ENCODE assay signal across 8 cellular contexts in the genomic region with DNA sequence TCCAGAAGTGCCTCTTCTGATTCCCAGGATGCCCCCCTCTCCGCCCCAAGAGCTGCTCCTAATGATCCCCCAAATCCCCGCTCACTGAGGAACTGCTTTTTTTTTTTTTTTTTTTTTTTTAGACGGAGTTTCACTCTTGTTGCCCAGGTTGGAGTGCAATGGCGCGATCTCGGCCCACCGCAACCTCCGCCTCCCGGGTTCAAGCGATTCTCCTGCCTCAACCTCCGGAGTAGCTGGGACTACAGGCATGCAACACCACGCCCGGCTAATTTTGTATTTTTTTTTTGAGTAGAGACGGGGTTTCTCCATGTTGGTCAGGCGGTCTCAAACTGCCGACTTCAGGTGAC. TPM values are rescaled to one million over a fixed set of nuclear protein-coding genes. Genes with fewer than 3 reads are reported as not detected.
DNase-seq lines count a peak whose midpoint lies in the region; ATAC-seq and TF ChIP-seq lines count a peak whose summit lies in the region.
"Not testable (repeated sequence)": the region's sequence is repeated elsewhere in the genome, so short reads cannot be mapped to it uniquely, and the experiment has no call there.

No MANE protein-coding gene starts in this region.

- H3K27me3 ChIP-seq in AG04450 (ENCODE audit: control insufficient read depth, insufficient read depth, low read length); SU-DHL-6 (ENCODE audit: low read length); adipocyte (replicated peaks; ENCODE audit: control insufficient read depth, insufficient read depth, low read length): not testable (repeated sequence)
- peaks cover 12% of the 10 kb centered on the region for H3K27me3 ChIP-seq in endodermal cell (ENCODE audit: control insufficient read depth, insufficient read depth, low read length, poor library complexity, severe bottlenecking)

- not testable (repeated sequence) for H3K9me3 ChIP-seq in AG04450 (ENCODE audit: control insufficient read depth, insufficient read depth, low read length); SU-DHL-6 (ENCODE audit: insufficient read depth, low read length); adipocyte (ENCODE audit: control insufficient read depth, low read length); endodermal cell (ENCODE audit: control insufficient read depth, low read length); iPS-18c (ENCODE audit: control insufficient read depth, insufficient read depth, low read length)

- not testable (repeated sequence) for H3F3A ChIP-seq in SU-DHL-6 (ENCODE audit: insufficient read depth)

- TF ChIP-seq CTCF in AG04450 (IDR thresholded peaks at IDR 0.05; ENCODE audit: low read depth, low read length); HFF-Myc (IDR thresholded peaks at IDR 0.05; ENCODE audit: low read depth, low read length, missing control alignments); SU-DHL-6 (IDR thresholded peaks at IDR 0.05; ENCODE audit: insufficient read depth, low read length, poor library complexity, severe bottlenecking); endodermal cell (conservative IDR thresholded peaks at IDR 0.05); nephron (IDR thresholded peaks at IDR 0.05; ENCODE audit: unreplicated experiment in 3 of 3): not testable (repeated sequence)

- H3K4me3 Mint-ChIP-seq in endodermal cell (peak overlapping the region; percentile 95), nephron (peak overlapping the region; percentile 93 to 100 (median 93))
- peak overlapping the region; percentile 95 to 97 for H3K4me3 Mint-ChIP-seq in stimulated activated naive B cell treated with anti-CD40 and anti-IgM and Interleukin-4, amounts not matched to agents 10 μg/mL and 1 μg/mL and 100 μg/mL, for 72 hours

- H3K9ac ChIP-seq in SU-DHL-6 (ENCODE audit: low read length) (peak overlapping the region; percentile 93), adipocyte (ENCODE audit: low read length) (peak overlapping the region; percentile 92), endodermal cell (ENCODE audit: extremely low read depth, low read length, poor library complexity, severe bottlenecking) (peak overlapping the region; percentile 61)

- H3K27me3 Mint-ChIP-seq in endodermal cell (ENCODE audit: insufficient read depth); nephron (ENCODE audit: low read depth): not testable (repeated sequence)
- peaks cover 4 to 20% of the 10 kb centered on the region in 2 donors for H3K27me3 Mint-ChIP-seq in stimulated activated naive B cell treated with anti-CD40 and anti-IgM and Interleukin-4, amounts not matched to agents 10 μg/mL and 1 μg/mL and 100 μg/mL, for 72 hours

- peaks cover 24% of the 10 kb centered on the region for H3K4me1 ChIP-seq in adipocyte (ENCODE audit: control insufficient read depth, insufficient read depth, low read length)
- H3K4me1 ChIP-seq in endodermal cell (ENCODE audit: control insufficient read depth, insufficient read depth, low read length): not testable (repeated sequence)

- not testable (repeated sequence) for DNase-seq in AG04450 (ENCODE audit: low read depth, low spot score); HFF-Myc (ENCODE audit: extremely low read depth, low read depth); adipocyte (ENCODE audit: low read depth); endodermal cell
- peak; percentile 1 for DNase-seq in stimulated activated naive B cell treated with anti-CD40 and anti-IgM and Interleukin-4, amounts not matched to agents 10 μg/mL and 1 μg/mL and 100 μg/mL, for 72 hours

- H3K79me2 ChIP-seq in SU-DHL-6 (ENCODE audit: insufficient read depth, low read length): peaks cover 26% of the 10 kb centered on the region

- POLR2A ChIA-PET in AG04450 (lab: Yijun Ruan, JAX): interaction anchor here (0.9 to 2.8 kb wide), 21 partner anchors 7 to 326 kb away, joined by 3 to 26 read pairs (median 8); partner anchors contain the start of genes ATP6V0B, HYI and ST3GAL3

- H3K27ac Mint-ChIP-seq in endodermal cell (peak overlapping the region; percentile 98), nephron (peak overlapping the region; percentile 99)
- H3K27ac Mint-ChIP-seq in stimulated activated naive B cell treated with anti-CD40 and anti-IgM and Interleukin-4, amounts not matched to agents 10 μg/mL and 1 μg/mL and 100 μg/mL, for 72 hours: peak overlapping the region; percentile 99

- peak overlapping the region; percentile 71 for H3K4me2 ChIP-seq in SU-DHL-6 (ENCODE audit: low read depth, low read length, poor library complexity, severe bottlenecking)

- H3K4me3 ChIP-seq in AG04450 (ENCODE audit: low read depth, low read length): peak overlapping the region; percentile 74
- H3K4me3 ChIP-seq in HFF-Myc (replicated peaks; ENCODE audit: low read depth, low read length): peak overlapping the region; percentile 95
- H3K4me3 ChIP-seq in SU-DHL-6 (ENCODE audit: insufficient read depth, low read length, poor library complexity, severe bottlenecking): peak overlapping the region; percentile 72
- H3K4me3 ChIP-seq in adipocyte (ENCODE audit: low read length): peak overlapping the region; percentile 93
- peak overlapping the region; percentile 96 for H3K4me3 ChIP-seq in endodermal cell (ENCODE audit: low read length)
- peak overlapping the region; percentile 85 for H3K4me3 ChIP-seq in iPS-18c (ENCODE audit: insufficient read depth, low read depth, low read length)

- peak overlapping the region; percentile 79 for H2AFZ ChIP-seq in SU-DHL-6 (ENCODE audit: low read depth, low read length, severe bottlenecking)

- H3K36me3 Mint-ChIP-seq in endodermal cell (ENCODE audit: low read depth): peaks cover 10% of the 10 kb centered on the region
- not testable (repeated sequence) for H3K36me3 Mint-ChIP-seq in nephron (ENCODE audit: low read depth)
- H3K36me3 Mint-ChIP-seq in stimulated activated naive B cell treated with anti-CD40 and anti-IgM and Interleukin-4, amounts not matched to agents 10 μg/mL and 1 μg/mL and 100 μg/mL, for 72 hours: peaks cover 12 to 13% of the 10 kb centered on the region in 2 donors

- ATAC-seq in stimulated activated naive B cell treated with anti-CD40 and anti-IgM and Interleukin-4, amounts not matched to agents 10 μg/mL and 1 μg/mL and 100 μg/mL, for 72 hours (replicated peaks): not testable (repeated sequence)

- not testable (repeated sequence) for H3K9me2 ChIP-seq in SU-DHL-6 (replicated peaks; ENCODE audit: insufficient read depth, low read length)

- H3K27ac ChIP-seq in AG04450 (ENCODE audit: low read depth, low read length); SU-DHL-6 (ENCODE audit: low read depth, low read length): not testable (repeated sequence)
- peak overlapping the region; percentile 21 for H3K27ac ChIP-seq in endodermal cell (ENCODE audit: low read depth, low read length)

- H3K4me1 Mint-ChIP-seq in endodermal cell (peaks cover 22% of the 10 kb centered on the region), nephron (peaks cover 20% of the 10 kb centered on the region)
- peaks cover 22 to 38% of the 10 kb centered on the region in 2 donors for H3K4me1 Mint-ChIP-seq in stimulated activated naive B cell treated with anti-CD40 and anti-IgM and Interleukin-4, amounts not matched to agents 10 μg/mL and 1 μg/mL and 100 μg/mL, for 72 hours

- not testable (repeated sequence) for H3K9me3 Mint-ChIP-seq in endodermal cell; nephron; stimulated activated naive B cell treated with anti-CD40 and anti-IgM and Interleukin-4, amounts not matched to agents 10 μg/mL and 1 μg/mL and 100 μg/mL, for 72 hours

- CTCF ChIA-PET in AG04450 (lab: Charles Lee): interaction anchor here (0.9 to 2.9 kb wide), 4 partner anchors 120 to 422 kb away, joined by 3 to 29 read pairs (median 4); no protein-coding TSS in a partner anchor

- WGBS in endodermal cell (ENCODE audit: insufficient coverage in 1 of 2, insufficient read length in 1 of 2), 2 experiments: 54 to 56% methylated on average over 2 to 16 of the region's 16 CpGs

- H3K36me3 ChIP-seq in SU-DHL-6 (ENCODE audit: low read length): not testable (repeated sequence)
- H3K36me3 ChIP-seq in adipocyte (ENCODE audit: control insufficient read depth, insufficient read depth, low read length, severe bottlenecking) (peaks cover 11% of the 10 kb centered on the region), endodermal cell (ENCODE audit: control insufficient read depth, insufficient read depth, low read length) (peaks cover 11% of the 10 kb centered on the region)

- H4K20me1 ChIP-seq in SU-DHL-6 (ENCODE audit: low read depth, low read length): not testable (repeated sequence)

RNA-seq across cellular contexts. Expression of gene KDM4A, which starts 0.8 kb away (rescaled TPM):
- 54.9 and 56.7 TPM in 2 replicates for polyA plus RNA-seq in AG04450 (2011; rRNA removed)
- 49.0 and 50.0 TPM in 2 replicates for polyA minus RNA-seq in AG04450 (2011; rRNA and poly(A)+ RNA removed)
- 10 to 100 TPM; 54.7 to 74.4 TPM for total RNA-seq in endodermal cell
- polyA plus RNA-seq in endodermal cell (2013, experiment 1 of 2): 54.6 TPM
- 47.6 TPM for polyA plus RNA-seq in endodermal cell (2013, experiment 2 of 2)

RNA-seq across cellular contexts. Expression of gene ST3GAL3, which starts 58.2 kb away (rescaled TPM):
- polyA plus RNA-seq in AG04450 (2011; rRNA removed): 11.5 and 13.4 TPM in 2 replicates
- 20.3 and 35.4 TPM in 2 replicates for polyA minus RNA-seq in AG04450 (2011; rRNA and poly(A)+ RNA removed)
- total RNA-seq in endodermal cell: 10 to 100 TPM; 15.5 to 15.9 TPM
- polyA plus RNA-seq in endodermal cell (2013, experiment 1 of 2): 22.0 TPM
- 22.3 TPM for polyA plus RNA-seq in endodermal cell (2013, experiment 2 of 2)
